ENCODE assay signal across 8 cellular contexts in the genomic region with DNA sequence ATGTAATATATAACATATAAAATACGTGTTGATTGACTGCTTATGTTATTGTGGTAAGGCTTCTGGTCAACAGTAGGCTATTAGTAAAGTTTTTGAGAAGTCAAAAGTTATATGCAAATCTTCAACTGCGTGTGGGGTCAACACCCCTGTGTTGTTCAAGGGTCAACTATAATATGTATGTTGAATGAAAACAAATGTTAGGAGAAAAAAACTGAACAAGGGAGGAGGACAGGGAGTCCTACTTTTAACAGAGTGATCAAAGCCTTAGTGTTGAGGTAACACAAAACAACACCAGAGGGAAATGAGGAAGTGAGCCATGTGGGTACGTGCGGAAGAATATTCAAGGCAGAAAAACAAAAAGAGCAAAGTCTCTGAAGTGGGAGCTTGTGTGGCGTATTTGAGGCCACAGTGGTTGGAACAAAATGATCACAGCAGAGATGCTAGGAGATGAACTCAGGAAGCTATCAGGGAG.
DNase-seq lines count a peak whose midpoint lies in the region; ATAC-seq and TF ChIP-seq lines count a peak whose summit lies in the region.

No MANE protein-coding gene starts in this region.

- no peaks in the 10 kb centered on the region for H3K27me3 Mint-ChIP-seq in activated T-cell treated with anti-CD3 and anti-CD28 coated beads, Interleukin-2, amount 50 U/mL, for 24 hours

- H3K27me3 ChIP-seq in GM06990 (replicated peaks; ENCODE audit: control insufficient read depth, insufficient read depth, low read length), result no peaks in the 10 kb centered on the region

- peaks cover 50% of the 10 kb centered on the region for H3K4me1 Mint-ChIP-seq in activated T-cell treated with anti-CD3 and anti-CD28 coated beads, Interleukin-2, amount 50 U/mL, for 24 hours (ENCODE audit: low read depth)

- no peak overlapping the region for H3K4me3 ChIP-seq in GM06990 (replicated peaks; ENCODE audit: low read depth, low read length)

- peak overlapping the region; percentile 49 for H3K4me3 Mint-ChIP-seq in activated T-cell treated with anti-CD3 and anti-CD28 coated beads, Interleukin-2, amount 50 U/mL, for 24 hours

- peak; percentile 84 for ATAC-seq in GM21737 (IDR thresholded peaks at IDR 0.05; ENCODE audit: unreplicated experiment)

- peak; percentile 26 for DNase-seq in GM06990 (ENCODE audit: extremely low read depth, insufficient read length)
- peak; percentile 55 for DNase-seq in NAMALWA (ENCODE audit: low spot score)
- DNase-seq in activated T-cell treated with anti-CD3 and anti-CD28 coated beads, Interleukin-2, amount 50 U/mL, for 24 hours, result peak; percentile 50
- DNase-seq in stimulated activated CD4-positive, alpha-beta T cell treated with anti-CD3 and anti-CD28 coated beads, Interleukin-15, amount 100 ng/mL, for 1 hour (ENCODE audit: low read depth in 1 of 2, low spot score in 1 of 2), result peak; percentile 3 to 12
- DNase-seq in NCI-H2171 treated with DMSO at 0.1 percent for 48 hours (lab: John Stamatoyannopoulos, UW), result no peak
- no peak for DNase-seq in SHP77 treated with DMSO at 0.1 percent for 48 hours (lab: John Stamatoyannopoulos, UW)
- DNase-seq in NCI-H1417 treated with DMSO at 0.1 percent for 48 hours (lab: John Stamatoyannopoulos, UW), result no peak

- H3K36me3 Mint-ChIP-seq in activated T-cell treated with anti-CD3 and anti-CD28 coated beads, Interleukin-2, amount 50 U/mL, for 24 hours (ENCODE audit: low read depth), result peaks cover 6% of the 10 kb centered on the region

- H3K36me3 ChIP-seq in GM06990 (ENCODE audit: control insufficient read depth, insufficient read depth, low read length), result no peaks in the 10 kb centered on the region

- no peaks in the 10 kb centered on the region for H3K9me3 Mint-ChIP-seq in activated T-cell treated with anti-CD3 and anti-CD28 coated beads, Interleukin-2, amount 50 U/mL, for 24 hours

- no peak for TF ChIP-seq CTCF in GM06990 (IDR thresholded peaks at IDR 0.05; ENCODE audit: insufficient read depth, low read length, poor library complexity, severe bottlenecking)

- H3K27ac Mint-ChIP-seq in activated T-cell treated with anti-CD3 and anti-CD28 coated beads, Interleukin-2, amount 50 U/mL, for 24 hours, result peak overlapping the region; percentile 95

Comparison
In these comparisons a context has a peak if more than half of its experiments do, and no peak if none do; other contexts are left out.
1. DNase-seq: peak in GM06990 (single experiment), NAMALWA (single experiment), activated T-cell treated with anti-CD3 and anti-CD28 coated beads, Interleukin-2, amount 50 U/mL, for 24 hours (single experiment) and stimulated activated CD4-positive, alpha-beta T cell treated with anti-CD3 and anti-CD28 coated beads, Interleukin-15, amount 100 ng/mL, for 1 hour (2 of 2); none in NCI-H2171 treated with DMSO at 0.1 percent for 48 hours (single experiment), SHP77 treated with DMSO at 0.1 percent for 48 hours (single experiment) and NCI-H1417 treated with DMSO at 0.1 percent for 48 hours (single experiment).